Comparison of ENCODE assay signal across 16 cellular contexts in the genomic region with DNA sequence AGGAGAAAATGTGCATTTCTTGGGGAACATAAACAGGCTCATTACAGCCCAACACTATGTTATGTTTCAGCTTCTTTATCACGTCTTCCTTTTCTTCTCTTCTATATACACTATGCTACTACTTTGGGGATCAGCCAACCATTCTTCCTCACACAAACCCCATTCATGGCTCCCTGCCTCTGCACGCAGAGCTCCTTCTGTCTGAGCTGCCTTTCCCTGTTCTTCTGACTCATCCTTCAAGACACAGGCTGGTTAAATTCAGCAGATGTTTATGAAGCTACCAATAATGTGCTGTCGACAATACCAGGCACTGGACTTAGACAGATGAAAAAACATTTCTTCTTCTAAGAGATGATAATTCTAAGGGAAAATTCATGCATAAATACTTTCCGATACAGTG.
DNase-seq lines count a peak whose midpoint lies in the region; TF ChIP-seq lines count a peak whose summit lies in the region.
"Had no signal": no experiment of that assay in that cellular context is flagged by ENCODE, and none has a peak within 500 bp of the region (broad histone marks: within the 10 kb centered on the region; RNA-seq: fewer than 3 reads in every experiment).

No MANE protein-coding gene starts in this region.

- DNase-seq in H4 (ENCODE audit: low spot score) (peak; percentile 49), astrocyte of the spinal cord (ENCODE audit: low read depth, low spot score) (peak; percentile 82), fibroblast of villous mesenchyme (ENCODE audit: low read depth) (peak; percentile 90), DMS53 (lab: John Stamatoyannopoulos, UW) (no peak), foreskin melanocyte (no peak), NCI-H2107 treated with DMSO at 0.1 percent for 48 hours (lab: John Stamatoyannopoulos, UW; ENCODE audit: unreplicated experiment) (no peak), NCI-H1417 (lab: John Stamatoyannopoulos, UW) (no peak)
- DNase-seq: activated T-cell treated with anti-CD3 and anti-CD28 coated beads, Interleukin-2, amount 50 U/mL, for 1 hour; adrenal gland; effector memory CD8-positive, alpha-beta T cell; GOT3; upper lobe of left lung had no signal

- H3K27ac ChIP-seq in ACC112 (ENCODE audit: low read depth, low read length): peak overlapping the region; percentile 49
- H3K27ac ChIP-seq: adrenal gland, HL-60, neutrophil, upper lobe of left lung had no signal

- H3K4me3 ChIP-seq in ACC112 (ENCODE audit: low read depth, low read length) (peak overlapping the region; percentile 1; the same call in 1 of the 2 replicates), astrocyte of the spinal cord (ENCODE audit: low read depth, low read length) (no peak overlapping the region), fibroblast of villous mesenchyme (ENCODE audit: low read depth, low read length) (no peak overlapping the region)
- H3K4me3 ChIP-seq: adrenal gland, lung, upper lobe of left lung had no signal

- H3K27me3 ChIP-seq in ACC112 (ENCODE audit: insufficient read depth, low read length): no peaks in the 10 kb centered on the region
- H3K27me3 ChIP-seq: adrenal gland, upper lobe of left lung had no signal

- no peak overlapping the region for H2AFZ ChIP-seq in ACC112 (ENCODE audit: low read length, unreplicated experiment)

- in situ Hi-C loops in astrocyte of the spinal cord (cut with HindIII; ENCODE audit: low sequenced_read_pairs): no loop called here

- H3K36me3 ChIP-seq in ACC112 (ENCODE audit: insufficient read depth, low read length): peaks cover 8% of the 10 kb centered on the region
- H3K36me3 ChIP-seq: adrenal gland, neutrophil, upper lobe of left lung had no signal

- H3K79me2 ChIP-seq in ACC112 (ENCODE audit: control insufficient read depth, insufficient read depth, low read length, unreplicated experiment): no peaks in the 10 kb centered on the region

- peaks cover 39% of the 10 kb centered on the region for H3K4me1 ChIP-seq in ACC112 (ENCODE audit: control insufficient read depth, insufficient read depth, low read length, unreplicated experiment)
- H3K4me1 ChIP-seq: adrenal gland, upper lobe of left lung had no signal

- TF ChIP-seq CTCF in astrocyte of the spinal cord (IDR thresholded peaks at IDR 0.05; ENCODE audit: low read depth, low read length): no peak
- TF ChIP-seq CTCF in fibroblast of villous mesenchyme (IDR thresholded peaks at IDR 0.05; ENCODE audit: insufficient read depth, low read depth, low read length): no peak

Comparison
In these comparisons a context has a peak if more than half of its experiments do, and no peak if none do; other contexts are left out.
1. DNase-seq: peak in H4 (single experiment), astrocyte of the spinal cord (single experiment) and fibroblast of villous mesenchyme (single experiment); none in DMS53 (single experiment), foreskin melanocyte (single experiment), NCI-H2107 treated with DMSO at 0.1 percent for 48 hours (single experiment) and NCI-H1417 (0 of 3).